17 cellular contexts compared by ENCODE assay signal in the genomic region with DNA sequence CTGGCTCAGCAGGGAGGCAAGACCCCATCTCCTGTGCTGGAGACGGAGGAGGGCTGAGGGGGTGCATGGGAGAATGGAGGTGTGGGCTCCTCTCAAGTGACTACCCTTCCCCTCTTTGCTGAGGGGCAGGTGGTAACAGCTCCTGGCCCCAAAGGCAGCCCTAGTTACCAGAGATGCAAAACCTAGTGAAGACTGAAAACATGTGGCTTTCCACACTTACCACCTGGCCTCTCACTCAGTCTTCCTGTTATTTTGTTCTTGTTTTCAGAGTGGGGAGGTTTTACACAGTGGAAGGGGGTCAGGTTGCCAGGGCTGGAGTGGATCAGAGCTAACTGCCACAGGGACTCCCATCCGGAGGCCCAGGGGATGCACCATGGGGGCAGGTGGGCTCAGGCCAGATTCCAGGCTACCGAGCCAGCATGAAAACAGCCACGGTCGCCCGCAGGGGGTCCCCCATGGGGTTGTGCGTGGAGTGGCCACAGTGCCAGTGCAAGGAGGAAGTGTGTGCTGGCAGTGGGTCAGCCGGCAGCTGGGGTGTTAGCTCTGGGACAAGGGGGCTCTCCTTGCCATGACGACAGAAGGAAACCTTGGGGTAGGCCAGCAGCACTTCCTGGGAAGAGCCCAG. TPM values are rescaled to one million over a fixed set of nuclear protein-coding genes. Genes with fewer than 3 reads are reported as not detected.
DNase-seq lines count a peak whose midpoint lies in the region; ATAC-seq and TF ChIP-seq lines count a peak whose summit lies in the region.
"Had no signal": no experiment of that assay in that cellular context is flagged by ENCODE, and none has a peak within 500 bp of the region (broad histone marks: within the 10 kb centered on the region; RNA-seq: fewer than 3 reads in every experiment).

No MANE protein-coding gene starts in this region.

- no peaks in the 10 kb centered on the region for H3K36me3 Mint-ChIP-seq in activated naive CD8-positive, alpha-beta T cell
- H3K36me3 Mint-ChIP-seq in activated naive CD8-positive, alpha-beta T cell treated with anti-CD3 and anti-CD28 coated beads, Interleukin-2, amount 50 U/mL, for 24 hours (ENCODE audit: low read depth): no peaks in the 10 kb centered on the region
- peaks cover 0 to 3% (median 0%) of the 10 kb centered on the region in 3 donors for H3K36me3 Mint-ChIP-seq in CD8-positive, alpha-beta memory T cell
- H3K36me3 Mint-ChIP-seq in effector memory CD8-positive, alpha-beta T cell (ENCODE audit: insufficient read depth): no peaks in the 10 kb centered on the region
- peaks cover 3% of the 10 kb centered on the region for H3K36me3 Mint-ChIP-seq in endodermal cell (ENCODE audit: low read depth)
- H3K36me3 Mint-ChIP-seq: IgD-negative memory B cell had no signal

- H3K4me3 Mint-ChIP-seq in activated naive CD8-positive, alpha-beta T cell: no peak overlapping the region
- no peak overlapping the region for H3K4me3 Mint-ChIP-seq in activated naive CD8-positive, alpha-beta T cell treated with anti-CD3 and anti-CD28 coated beads, Interleukin-2, amount 50 U/mL, for 24 hours
- peak overlapping the region in 2 of 7 donors; percentile 47 to 71 for H3K4me3 Mint-ChIP-seq in CD8-positive, alpha-beta memory T cell
- peak overlapping the region in 1 of 2 donors; percentile 15 for H3K4me3 Mint-ChIP-seq in effector memory CD8-positive, alpha-beta T cell
- H3K4me3 Mint-ChIP-seq in endodermal cell: no peak overlapping the region

- H3K4me1 Mint-ChIP-seq in activated naive CD8-positive, alpha-beta T cell (ENCODE audit: low read depth): peaks cover 25% of the 10 kb centered on the region
- H3K4me1 Mint-ChIP-seq in activated naive CD8-positive, alpha-beta T cell treated with anti-CD3 and anti-CD28 coated beads, Interleukin-2, amount 50 U/mL, for 24 hours: peaks cover 19% of the 10 kb centered on the region
- H3K4me1 Mint-ChIP-seq in CD8-positive, alpha-beta memory T cell: peaks cover 15 to 28% (median 22%) of the 10 kb centered on the region in 3 donors
- peaks cover 2 to 17% of the 10 kb centered on the region in 2 donors for H3K4me1 Mint-ChIP-seq in effector memory CD8-positive, alpha-beta T cell (ENCODE audit: low read depth in 2 of 2)
- H3K4me1 Mint-ChIP-seq in endodermal cell: peaks cover 14% of the 10 kb centered on the region

- peak overlapping the region; percentile 57 for H2BK120ac ChIP-seq in neuronal stem cell (ENCODE audit: low read depth, low read length)

- no peak overlapping the region for H4K91ac ChIP-seq in neuronal stem cell (ENCODE audit: low read depth, low read length, poor library complexity)

- no peaks in the 10 kb centered on the region for H3K9me3 Mint-ChIP-seq in activated naive CD8-positive, alpha-beta T cell (ENCODE audit: low read depth)
- no peaks in the 10 kb centered on the region for H3K9me3 Mint-ChIP-seq in activated naive CD8-positive, alpha-beta T cell treated with anti-CD3 and anti-CD28 coated beads, Interleukin-2, amount 50 U/mL, for 24 hours
- no peaks in the 10 kb centered on the region for H3K9me3 Mint-ChIP-seq in CD8-positive, alpha-beta memory T cell
- H3K9me3 Mint-ChIP-seq in effector memory CD8-positive, alpha-beta T cell: no peaks in the 10 kb centered on the region
- peaks cover 16% of the 10 kb centered on the region for H3K9me3 Mint-ChIP-seq in endodermal cell
- H3K9me3 Mint-ChIP-seq: IgD-negative memory B cell had no signal

- no peaks in the 10 kb centered on the region for H3K4me1 ChIP-seq in CD8-positive, alpha-beta memory T cell (ENCODE audit: insufficient read depth, low read length)
- H3K4me1 ChIP-seq in neuronal stem cell (ENCODE audit: control insufficient read depth in 2 of 2, insufficient read depth in 1 of 2, low read depth in 1 of 2, low read length in 2 of 2) (peaks cover 13 to 18% of the 10 kb centered on the region in 2 donors), endodermal cell (ENCODE audit: control insufficient read depth, insufficient read depth, low read length) (no peaks in the 10 kb centered on the region)

- no peak overlapping the region for H3K4me3 ChIP-seq in CD8-positive, alpha-beta memory T cell (ENCODE audit: low read length)
- H3K4me3 ChIP-seq in neuronal stem cell (ENCODE audit: low read length in 2 of 2) (no peak overlapping the region), endodermal cell (ENCODE audit: low read length) (no peak overlapping the region)

- no CpG with 5 or more reads among the region's 9 CpGs for WGBS in neuronal stem cell (ENCODE audit: extremely low coverage in 2 of 2, insufficient read length in 2 of 2, insufficient replicate concordance in 1 of 2), 2 donors
- 88 to 96% methylated on average over 4 to 8 of the region's 9 CpGs for WGBS in endodermal cell (ENCODE audit: insufficient coverage in 1 of 2, insufficient read length in 1 of 2), 2 experiments

- no peak overlapping the region for H3K4me2 ChIP-seq in neuronal stem cell (ENCODE audit: insufficient read depth, low read length, poor library complexity, severe bottlenecking)

- no peak for TF ChIP-seq CTCF in endodermal cell (conservative IDR thresholded peaks at IDR 0.05)

- no peak for DNase-seq in activated naive CD8-positive, alpha-beta T cell treated with anti-CD3 and anti-CD28 coated beads, Interleukin-2, amount 50 U/mL, for 24 hours
- DNase-seq in CD8-positive, alpha-beta memory T cell: no peak
- no peak for DNase-seq in effector memory CD8-positive, alpha-beta T cell
- no peak for DNase-seq in neuronal stem cell (ENCODE audit: low spot score)
- no peak for DNase-seq in endodermal cell
- DNase-seq in NCI-H82 (lab: John Stamatoyannopoulos, UW): no peak
- DNase-seq: DMS53, H7, Kasumi-1, NCI-H1105 treated with DMSO at 0.1 percent for 48 hours, NCI-H1694 treated with DMSO at 0.1 percent for 48 hours, NCI-H69, RPMI8226 had no signal

- no peak overlapping the region for H2BK5ac ChIP-seq in neuronal stem cell (ENCODE audit: low read length)

- CTCF ChIA-PET in CD8-positive, alpha-beta memory T cell (lab: Charles Lee): no interaction called here

- no peak overlapping the region for H3K4ac ChIP-seq in neuronal stem cell (ENCODE audit: low read length)

- no peak overlapping the region for H2BK15ac ChIP-seq in neuronal stem cell (ENCODE audit: low read length)

- H4K8ac ChIP-seq in neuronal stem cell (ENCODE audit: low read depth, low read length): no peak overlapping the region

- peak overlapping the region; percentile 43 for H3K23ac ChIP-seq in neuronal stem cell (ENCODE audit: low read depth, low read length, poor library complexity)

- no peak for ATAC-seq in activated naive CD8-positive, alpha-beta T cell treated with anti-CD3 and anti-CD28 coated beads, Interleukin-2, amount 50 U/mL, for 24 hours
- no peak for ATAC-seq in effector memory CD8-positive, alpha-beta T cell (replicated peaks)

- H3K18ac ChIP-seq in neuronal stem cell (ENCODE audit: low read length): peak overlapping the region; percentile 30

- H2AK5ac ChIP-seq in neuronal stem cell (ENCODE audit: low read depth, low read length): peak overlapping the region; percentile 28

- no peak overlapping the region for H3K14ac ChIP-seq in neuronal stem cell (ENCODE audit: low read length)

- H3K9ac ChIP-seq in neuronal stem cell (ENCODE audit: low read depth, low read length, poor library complexity) (no peak overlapping the region), endodermal cell (ENCODE audit: extremely low read depth, low read length, poor library complexity, severe bottlenecking) (no peak overlapping the region)

- H3K79me1 ChIP-seq in neuronal stem cell (ENCODE audit: low read depth, low read length): no peaks in the 10 kb centered on the region

- H2BK12ac ChIP-seq in neuronal stem cell (ENCODE audit: low read length): no peak overlapping the region

- POLR2A ChIA-PET in CD8-positive, alpha-beta memory T cell (lab: Charles Lee): no interaction called here

- no peak overlapping the region for H2AFZ ChIP-seq in neuronal stem cell (ENCODE audit: low read length)

- no peaks in the 10 kb centered on the region for H3K9me3 ChIP-seq in CD8-positive, alpha-beta memory T cell (ENCODE audit: low read length)
- H3K9me3 ChIP-seq in neuronal stem cell (replicated peaks in 1 of 2; ENCODE audit: control insufficient read depth in 2 of 2, insufficient read depth in 1 of 2, low read depth in 1 of 2, low read length in 2 of 2): peaks cover 0 to 4% of the 10 kb centered on the region in 2 donors
- H3K9me3 ChIP-seq in endodermal cell (ENCODE audit: control insufficient read depth, low read length): peaks cover 5% of the 10 kb centered on the region

- no peak overlapping the region for H3K27ac ChIP-seq in CD8-positive, alpha-beta memory T cell (ENCODE audit: low read depth, low read length)
- no peak overlapping the region for H3K27ac ChIP-seq in neuronal stem cell (replicated peaks; ENCODE audit: low read length)
- H3K27ac ChIP-seq in endodermal cell (ENCODE audit: low read depth, low read length): no peak overlapping the region
- H3K27ac ChIP-seq: C4-2B had no signal

- H3K27me3 ChIP-seq in CD8-positive, alpha-beta memory T cell (ENCODE audit: insufficient read depth, low read length, poor library complexity, severe bottlenecking): peaks cover 4% of the 10 kb centered on the region
- H3K27me3 ChIP-seq in neuronal stem cell (ENCODE audit: control insufficient read depth in 3 of 3, insufficient read depth in 3 of 3, low read depth in 1 of 3, low read length in 3 of 3) (peaks cover 0 to 5% (median 0%) of the 10 kb centered on the region in 3 experiments), endodermal cell (ENCODE audit: control insufficient read depth, insufficient read depth, low read length, poor library complexity, severe bottlenecking) (no peaks in the 10 kb centered on the region)

- peaks cover 4% of the 10 kb centered on the region for H3K27me3 Mint-ChIP-seq in activated naive CD8-positive, alpha-beta T cell
- H3K27me3 Mint-ChIP-seq in activated naive CD8-positive, alpha-beta T cell treated with anti-CD3 and anti-CD28 coated beads, Interleukin-2, amount 50 U/mL, for 24 hours: peaks cover 4% of the 10 kb centered on the region
- H3K27me3 Mint-ChIP-seq in CD8-positive, alpha-beta memory T cell: peaks cover 7 to 20% of the 10 kb centered on the region in 2 donors
- H3K27me3 Mint-ChIP-seq in effector memory CD8-positive, alpha-beta T cell: peaks cover 10 to 37% of the 10 kb centered on the region in 2 donors
- no peaks in the 10 kb centered on the region for H3K27me3 Mint-ChIP-seq in endodermal cell (ENCODE audit: insufficient read depth)

- peak overlapping the region; percentile 48 for H3K27ac Mint-ChIP-seq in activated naive CD8-positive, alpha-beta T cell
- no peak overlapping the region for H3K27ac Mint-ChIP-seq in activated naive CD8-positive, alpha-beta T cell treated with anti-CD3 and anti-CD28 coated beads, Interleukin-2, amount 50 U/mL, for 24 hours
- H3K27ac Mint-ChIP-seq in CD8-positive, alpha-beta memory T cell: peak overlapping the region in 5 of 8 donors; percentile 11 to 84 (median 38)
- H3K27ac Mint-ChIP-seq in effector memory CD8-positive, alpha-beta T cell: peak overlapping the region; percentile 52 to 67
- H3K27ac Mint-ChIP-seq in endodermal cell: no peak overlapping the region

- H3K36me3 ChIP-seq in CD8-positive, alpha-beta memory T cell (ENCODE audit: insufficient read depth, low read length): no peaks in the 10 kb centered on the region
- H3K36me3 ChIP-seq in neuronal stem cell (replicated peaks in 1 of 2; ENCODE audit: control insufficient read depth in 2 of 2, insufficient read depth in 2 of 2, low read length in 2 of 2): no peaks in the 10 kb centered on the region
- H3K36me3 ChIP-seq in endodermal cell (ENCODE audit: control insufficient read depth, insufficient read depth, low read length): no peaks in the 10 kb centered on the region

RNA-seq across cellular contexts. Expression of gene MYT1, which starts 21.1 kb away (rescaled TPM):
- total RNA-seq in CD8-positive, alpha-beta memory T cell: under 1 TPM in 1 of 2 experiments, not detected in 1; 0.07 TPM
- polyA plus RNA-seq in CD8-positive, alpha-beta memory T cell: not detected
- polyA plus RNA-seq in neuronal stem cell (2013, experiment 1 of 2): 3.1 TPM
- 3.2 TPM for polyA plus RNA-seq in neuronal stem cell (2013, experiment 2 of 2)
- total RNA-seq in endodermal cell: 1 to 10 TPM; 2.4 to 4.5 TPM
- polyA plus RNA-seq in endodermal cell (2013, experiment 1 of 2): 9.6 TPM
- polyA plus RNA-seq in endodermal cell (2013, experiment 2 of 2): 8.4 TPM
- total RNA-seq: A673 had no signal
- polyA plus RNA-seq: IgD-negative memory B cell had no signal

Comparison
In these comparisons a context has a peak if more than half of its experiments do, and no peak if none do; other contexts are left out.
1. H3K27ac Mint-ChIP-seq: peak in activated naive CD8-positive, alpha-beta T cell (single experiment), CD8-positive, alpha-beta memory T cell (5 of 8) and effector memory CD8-positive, alpha-beta T cell (2 of 2); none in activated naive CD8-positive, alpha-beta T cell treated with anti-CD3 and anti-CD28 coated beads, Interleukin-2, amount 50 U/mL, for 24 hours (single experiment) and endodermal cell (single experiment).